ENCODE assay signal across 1 cellular context in genomic region chr19:3444695-3445234, GRCh38.
TF ChIP-seq lines count a peak whose summit lies in the region.

No MANE protein-coding gene starts in this region.

TF ChIP-seq in WTC11, 78 proteins besides CTCF, POLR2A, EP300 and RAD21:
- TF ChIP-seq CBFB (CRISPR knock-in tag; IDR thresholded peaks at IDR 0.05; ENCODE audit: low read depth) (0 out of 2 replicates have a peak, but pooled peaks have one; percentile 10), ZNF281 (CRISPR knock-in tag; IDR thresholded peaks at IDR 0.05) (no peak), USF2 (CRISPR knock-in tag; IDR thresholded peaks at IDR 0.05) (no peak)
